In genomic region chr17:29613371-29613837, GRCh38 we compare ENCODE assay signal across 8 cellular contexts. TPM values are rescaled to one million over a fixed set of nuclear protein-coding genes. Genes with fewer than 3 reads are reported as not detected.
DNase-seq lines count a peak whose midpoint lies in the region; ATAC-seq and TF ChIP-seq lines count a peak whose summit lies in the region.

No MANE protein-coding gene starts in this region.

- TF ChIP-seq CTCF in NB4 (IDR thresholded peaks at IDR 0.05; ENCODE audit: low read depth, low read length), result peak; percentile 67

- H3K4me1 ChIP-seq in CD8-positive, alpha-beta memory T cell (ENCODE audit: insufficient read depth, low read length), result peaks cover 40% of the 10 kb centered on the region

- no peak for ATAC-seq in HG03439 (IDR thresholded peaks at IDR 0.05; ENCODE audit: unreplicated experiment)

- peak overlapping the region; percentile 44 to 91 (median 79) for H3K4me3 Mint-ChIP-seq in CD8-positive, alpha-beta memory T cell
- H3K4me3 Mint-ChIP-seq in stimulated activated naive CD8-positive, alpha-beta T cell treated with anti-CD3 and anti-CD28 coated beads, Interleukin-15, Interleukin-2, amounts not matched to agents 100 ng/mL and 50 ng/mL, for 24 hours, result peak overlapping the region; percentile 60

- H3K9me3 Mint-ChIP-seq in CD8-positive, alpha-beta memory T cell, result no peaks in the 10 kb centered on the region
- H3K9me3 Mint-ChIP-seq in stimulated activated naive CD8-positive, alpha-beta T cell treated with anti-CD3 and anti-CD28 coated beads, Interleukin-15, Interleukin-2, amounts not matched to agents 100 ng/mL and 50 ng/mL, for 24 hours, result no peaks in the 10 kb centered on the region

- no peaks in the 10 kb centered on the region for H3K9me3 ChIP-seq in CD8-positive, alpha-beta memory T cell (ENCODE audit: low read length)

- TF ChIP-seq POLR2A in NB4 (IDR thresholded peaks at IDR 0.05; ENCODE audit: extremely low read depth, insufficient read length), result no peak

- CTCF ChIA-PET in CD8-positive, alpha-beta memory T cell (lab: Charles Lee), result interaction anchor here (0.7 to 13.2 kb wide), 16 partner anchors 8 to 317 kb away, joined by 3 to 436 read pairs (median 4); partner anchors contain the start of genes ABHD15, ANKRD13B, GIT1 and SSH2

- H3K4me3 ChIP-seq in CD8-positive, alpha-beta memory T cell (ENCODE audit: low read length), result peak overlapping the region; percentile 53
- H3K4me3 ChIP-seq in NB4 (ENCODE audit: low read depth, low read length), result no peak overlapping the region

- POLR2A ChIA-PET in CD8-positive, alpha-beta memory T cell (lab: Charles Lee), result interaction anchor here (0.7 to 1.2 kb wide), 5 partner anchors 9 to 166 kb away, joined by 4 to 7 read pairs (median 6); partner anchors contain the start of genes ANKRD13B and CORO6

- no peak overlapping the region for H3K27ac ChIP-seq in CD8-positive, alpha-beta memory T cell (ENCODE audit: low read depth, low read length)

- H3K36me3 ChIP-seq in CD8-positive, alpha-beta memory T cell (ENCODE audit: insufficient read depth, low read length), result no peaks in the 10 kb centered on the region

- no peaks in the 10 kb centered on the region for H3K36me3 Mint-ChIP-seq in CD8-positive, alpha-beta memory T cell
- peaks cover 4% of the 10 kb centered on the region for H3K36me3 Mint-ChIP-seq in stimulated activated naive CD8-positive, alpha-beta T cell treated with anti-CD3 and anti-CD28 coated beads, Interleukin-15, Interleukin-2, amounts not matched to agents 100 ng/mL and 50 ng/mL, for 24 hours (ENCODE audit: low read depth)

- DNase-seq in CD8-positive, alpha-beta memory T cell, result peak; percentile 84 to 93 (median 93)
- DNase-seq in NB4 (ENCODE audit: low read depth) (peak; percentile 87), activated gamma-delta T cell (lab: John Stamatoyannopoulos, UW) (peak; percentile 87), germinal center (ENCODE audit: low spot score) (peak; percentile 79), nucleus accumbens (lab: John Stamatoyannopoulos, UW) (peak in 54 of 56 donors; percentile 45 to 96 (median 86)), NCI-H2227 (lab: John Stamatoyannopoulos, UW; ENCODE audit: unreplicated experiment) (no peak)

- H3K27me3 Mint-ChIP-seq in CD8-positive, alpha-beta memory T cell, result no peaks in the 10 kb centered on the region
- no peaks in the 10 kb centered on the region for H3K27me3 Mint-ChIP-seq in stimulated activated naive CD8-positive, alpha-beta T cell treated with anti-CD3 and anti-CD28 coated beads, Interleukin-15, Interleukin-2, amounts not matched to agents 100 ng/mL and 50 ng/mL, for 24 hours

- H3K27me3 ChIP-seq in CD8-positive, alpha-beta memory T cell (ENCODE audit: insufficient read depth, low read length, poor library complexity, severe bottlenecking), result no peaks in the 10 kb centered on the region

- H3K4me1 Mint-ChIP-seq in CD8-positive, alpha-beta memory T cell, result peaks cover 33 to 46% (median 34%) of the 10 kb centered on the region in 3 donors
- H3K4me1 Mint-ChIP-seq in stimulated activated naive CD8-positive, alpha-beta T cell treated with anti-CD3 and anti-CD28 coated beads, Interleukin-15, Interleukin-2, amounts not matched to agents 100 ng/mL and 50 ng/mL, for 24 hours (ENCODE audit: low read depth), result peaks cover 43% of the 10 kb centered on the region

- peak overlapping the region in 2 of 8 donors; percentile 39 to 46 for H3K27ac Mint-ChIP-seq in CD8-positive, alpha-beta memory T cell
- no peak overlapping the region for H3K27ac Mint-ChIP-seq in stimulated activated naive CD8-positive, alpha-beta T cell treated with anti-CD3 and anti-CD28 coated beads, Interleukin-15, Interleukin-2, amounts not matched to agents 100 ng/mL and 50 ng/mL, for 24 hours

RNA-seq across cellular contexts. Expression of gene CORO6, which starts 9.3 kb away (rescaled TPM):
- 1 to 10 TPM; 2.5 to 2.9 TPM for total RNA-seq in CD8-positive, alpha-beta memory T cell
- polyA plus RNA-seq in CD8-positive, alpha-beta memory T cell, result 0.17 TPM

RNA-seq across cellular contexts. Expression of gene ANKRD13B, which starts 20.5 kb away (rescaled TPM):
- total RNA-seq in CD8-positive, alpha-beta memory T cell, result 10 to 100 TPM; 20.8 to 21.8 TPM
- polyA plus RNA-seq in CD8-positive, alpha-beta memory T cell, result 0.35 TPM

RNA-seq across cellular contexts. Expression of gene GIT1, which starts 24.0 kb away (rescaled TPM):
- 10 to 100 TPM; 69.7 to 69.8 TPM for total RNA-seq in CD8-positive, alpha-beta memory T cell
- 25.7 TPM for polyA plus RNA-seq in CD8-positive, alpha-beta memory T cell

RNA-seq across cellular contexts. Expression of gene TP53I13, which starts 44.9 kb away (rescaled TPM):
- 10 to 100 TPM; 71.3 to 75.5 TPM for total RNA-seq in CD8-positive, alpha-beta memory T cell
- 33.1 TPM for polyA plus RNA-seq in CD8-positive, alpha-beta memory T cell

RNA-seq across cellular contexts. Expression of gene ABHD15, which starts 46.6 kb away (rescaled TPM):
- total RNA-seq in CD8-positive, alpha-beta memory T cell, result 10 to 100 TPM; 18.3 to 19.3 TPM
- 22.6 TPM for polyA plus RNA-seq in CD8-positive, alpha-beta memory T cell
